13 cellular contexts compared by ENCODE assay signal in genomic region chr9:82168585-82168984, GRCh38.
DNase-seq lines count a peak whose midpoint lies in the region; ATAC-seq and TF ChIP-seq lines count a peak whose summit lies in the region.
"Had no signal": no experiment of that assay in that cellular context is flagged by ENCODE, and none has a peak within 500 bp of the region (broad histone marks: within the 10 kb centered on the region; RNA-seq: fewer than 3 reads in every experiment).

No MANE protein-coding gene starts in this region.

- H3K27me3 ChIP-seq in GM23248 (replicated peaks; ENCODE audit: insufficient read depth) (no peaks in the 10 kb centered on the region), MM.1S (replicated peaks; ENCODE audit: insufficient read depth, low read length) (no peaks in the 10 kb centered on the region), neural progenitor cell (no peaks in the 10 kb centered on the region), testis (no peaks in the 10 kb centered on the region)
- H3K27me3 ChIP-seq: right lobe of liver, vagina had no signal

- no peak overlapping the region for H3K4me3 ChIP-seq in GM23248
- no peak overlapping the region for H3K4me3 ChIP-seq in MM.1S (ENCODE audit: low read length)
- no peak overlapping the region for H3K4me3 ChIP-seq in epithelial cell of proximal tubule (ENCODE audit: low read depth, low read length)
- no peak overlapping the region for H3K4me3 ChIP-seq in neural progenitor cell
- H3K4me3 ChIP-seq in testis, result no peak overlapping the region
- H3K4me3 ChIP-seq: HAP-1, right lobe of liver, vagina had no signal

- no peaks in the 10 kb centered on the region for H3K4me1 ChIP-seq in GM23248 (ENCODE audit: insufficient read depth)
- peaks cover 25% of the 10 kb centered on the region for H3K4me1 ChIP-seq in MM.1S (ENCODE audit: low read length)
- peaks cover 15% of the 10 kb centered on the region for H3K4me1 ChIP-seq in neural progenitor cell
- H3K4me1 ChIP-seq in testis, result no peaks in the 10 kb centered on the region
- H3K4me1 ChIP-seq: HAP-1, right lobe of liver had no signal

- H3K4me3 Mint-ChIP-seq in neural progenitor cell, result no peak overlapping the region
- H3K4me3 Mint-ChIP-seq: activated naive CD8-positive, alpha-beta T cell; stimulated activated naive B cell treated with anti-CD40 and anti-IgM and Interleukin-4, amounts not matched to agents 10 μg/mL and 1 μg/mL and 100 μg/mL, for 72 hours had no signal

- peaks cover 2% of the 10 kb centered on the region for H3K27me3 Mint-ChIP-seq in neural progenitor cell (ENCODE audit: insufficient read depth, low read depth)
- H3K27me3 Mint-ChIP-seq: activated naive CD8-positive, alpha-beta T cell; stimulated activated naive B cell treated with anti-CD40 and anti-IgM and Interleukin-4, amounts not matched to agents 10 μg/mL and 1 μg/mL and 100 μg/mL, for 72 hours had no signal

- H3K4me2 ChIP-seq in GM23248 (ENCODE audit: unreplicated experiment), result no peak overlapping the region
- no peak overlapping the region for H3K4me2 ChIP-seq in MM.1S (ENCODE audit: low read depth, low read length)
- no peak overlapping the region for H3K4me2 ChIP-seq in neural progenitor cell

- H3K9me3 ChIP-seq in GM23248 (ENCODE audit: low read depth) (no peaks in the 10 kb centered on the region), MM.1S (replicated peaks; ENCODE audit: insufficient read depth, low read length) (no peaks in the 10 kb centered on the region), neural progenitor cell (ENCODE audit: low read depth) (no peaks in the 10 kb centered on the region), testis (no peaks in the 10 kb centered on the region)
- H3K9me3 ChIP-seq: HAP-1, right lobe of liver, vagina had no signal

- in situ Hi-C loops in GM23248 (cut with MboI), result no loop called here

- no peak overlapping the region for H3K27ac Mint-ChIP-seq in neural progenitor cell
- H3K27ac Mint-ChIP-seq: activated naive CD8-positive, alpha-beta T cell; stimulated activated naive B cell treated with anti-CD40 and anti-IgM and Interleukin-4, amounts not matched to agents 10 μg/mL and 1 μg/mL and 100 μg/mL, for 72 hours had no signal

- peaks cover 2% of the 10 kb centered on the region for H3K9me3 Mint-ChIP-seq in neural progenitor cell

- intact Hi-C loops in testis (cut with DNase I; ENCODE audit: low total_unique reads), result no loop called here

- 86 to 87% methylated on average over 3 of the region's 3 CpGs for WGBS in GM23248 (ENCODE audit: low coverage in 1 of 2, low lambda C conversion rate in 2 of 2, missing lambda C conversion rate in 2 of 2), 2 experiments
- 89 to 91% methylated on average over 3 of the region's 3 CpGs for WGBS in testis, 2 donors

- ATAC-seq in HG02610 (IDR thresholded peaks at IDR 0.05; ENCODE audit: unreplicated experiment), result no peak
- ATAC-seq: Panc1, right lobe of liver had no signal

- no peaks in the 10 kb centered on the region for H4K20me1 ChIP-seq in GM23248 (ENCODE audit: insufficient read depth)
- no peaks in the 10 kb centered on the region for H4K20me1 ChIP-seq in MM.1S (ENCODE audit: insufficient read depth, low read length)
- H4K20me1 ChIP-seq in neural progenitor cell (ENCODE audit: low read depth), result no peaks in the 10 kb centered on the region

- no peaks in the 10 kb centered on the region for H3K36me3 Mint-ChIP-seq in neural progenitor cell
- H3K36me3 Mint-ChIP-seq: activated naive CD8-positive, alpha-beta T cell; stimulated activated naive B cell treated with anti-CD40 and anti-IgM and Interleukin-4, amounts not matched to agents 10 μg/mL and 1 μg/mL and 100 μg/mL, for 72 hours had no signal

- H3K4me1 Mint-ChIP-seq in neural progenitor cell, result peaks cover 22% of the 10 kb centered on the region

- no peak for TF ChIP-seq POLR2A in testis (IDR thresholded peaks at IDR 0.05)

- H3K36me3 ChIP-seq in GM23248 (ENCODE audit: low read depth) (no peaks in the 10 kb centered on the region), MM.1S (replicated peaks; ENCODE audit: insufficient read depth, low read length) (no peaks in the 10 kb centered on the region), neural progenitor cell (no peaks in the 10 kb centered on the region), testis (ENCODE audit: low read depth, missing control alignments) (no peaks in the 10 kb centered on the region)
- H3K36me3 ChIP-seq: HAP-1, right lobe of liver, vagina had no signal

- H3K9ac ChIP-seq in GM23248, result no peak overlapping the region
- no peak overlapping the region for H3K9ac ChIP-seq in MM.1S (ENCODE audit: low read length)
- H3K9ac ChIP-seq in neural progenitor cell, result no peak overlapping the region

- DNase-seq in GM23248, result peak; percentile 13
- DNase-seq in MM.1S, result no peak
- peak; percentile 55 for DNase-seq in epithelial cell of proximal tubule (ENCODE audit: low read depth)
- no peak for DNase-seq in neural progenitor cell (ENCODE audit: low spot score)
- DNase-seq in germinal center (ENCODE audit: low spot score), result no peak
- DNase-seq in testis, result no peak
- DNase-seq: right lobe of liver; stimulated activated naive B cell treated with anti-CD40 and anti-IgM and Interleukin-4, amounts not matched to agents 10 μg/mL and 1 μg/mL and 100 μg/mL, for 72 hours had no signal

- H3F3A ChIP-seq in GM23248 (ENCODE audit: insufficient read depth) (0 out of 2 replicates have a peak, but pooled peaks cover 4% of the 10 kb centered on the region), MM.1S (ENCODE audit: insufficient read depth, low read length) (no peaks in the 10 kb centered on the region), neural progenitor cell (ENCODE audit: low read depth) (no peaks in the 10 kb centered on the region)

- H3K79me2 ChIP-seq in GM23248 (ENCODE audit: insufficient read depth) (no peaks in the 10 kb centered on the region), MM.1S (ENCODE audit: low read length) (no peaks in the 10 kb centered on the region), neural progenitor cell (ENCODE audit: low read depth) (no peaks in the 10 kb centered on the region)

- H3K9me2 ChIP-seq in GM23248 (ENCODE audit: insufficient read depth), result no peaks in the 10 kb centered on the region
- no peaks in the 10 kb centered on the region for H3K9me2 ChIP-seq in MM.1S (replicated peaks; ENCODE audit: insufficient read depth, low read length)

- H3K27ac ChIP-seq in GM23248 (no peak overlapping the region), MM.1S (ENCODE audit: low read length) (no peak overlapping the region), neural progenitor cell (no peak overlapping the region), testis (no peak overlapping the region)
- H3K27ac ChIP-seq: right lobe of liver, vagina had no signal

- TF ChIP-seq CTCF in MM.1S (IDR thresholded peaks at IDR 0.05; ENCODE audit: low read length) (no peak), epithelial cell of proximal tubule (conservative IDR thresholded peaks at IDR 0.05; ENCODE audit: low read depth, low read length) (no peak), neural progenitor cell (IDR thresholded peaks at IDR 0.05) (no peak), testis (IDR thresholded peaks at IDR 0.05) (no peak)

- no peak overlapping the region for H2AFZ ChIP-seq in GM23248
- H2AFZ ChIP-seq in MM.1S (ENCODE audit: low read length), result peak overlapping the region; percentile 18; the same call in 1 of the 2 replicates
- H2AFZ ChIP-seq in neural progenitor cell (replicated peaks), result peak overlapping the region; percentile 48

Comparison
In these comparisons a context has a peak if more than half of its experiments do, and no peak if none do; other contexts are left out.
1. DNase-seq: peak in GM23248 (single experiment) and epithelial cell of proximal tubule (single experiment); none in MM.1S (single experiment), neural progenitor cell (single experiment), germinal center (single experiment) and testis (single experiment).